In the genomic region with DNA sequence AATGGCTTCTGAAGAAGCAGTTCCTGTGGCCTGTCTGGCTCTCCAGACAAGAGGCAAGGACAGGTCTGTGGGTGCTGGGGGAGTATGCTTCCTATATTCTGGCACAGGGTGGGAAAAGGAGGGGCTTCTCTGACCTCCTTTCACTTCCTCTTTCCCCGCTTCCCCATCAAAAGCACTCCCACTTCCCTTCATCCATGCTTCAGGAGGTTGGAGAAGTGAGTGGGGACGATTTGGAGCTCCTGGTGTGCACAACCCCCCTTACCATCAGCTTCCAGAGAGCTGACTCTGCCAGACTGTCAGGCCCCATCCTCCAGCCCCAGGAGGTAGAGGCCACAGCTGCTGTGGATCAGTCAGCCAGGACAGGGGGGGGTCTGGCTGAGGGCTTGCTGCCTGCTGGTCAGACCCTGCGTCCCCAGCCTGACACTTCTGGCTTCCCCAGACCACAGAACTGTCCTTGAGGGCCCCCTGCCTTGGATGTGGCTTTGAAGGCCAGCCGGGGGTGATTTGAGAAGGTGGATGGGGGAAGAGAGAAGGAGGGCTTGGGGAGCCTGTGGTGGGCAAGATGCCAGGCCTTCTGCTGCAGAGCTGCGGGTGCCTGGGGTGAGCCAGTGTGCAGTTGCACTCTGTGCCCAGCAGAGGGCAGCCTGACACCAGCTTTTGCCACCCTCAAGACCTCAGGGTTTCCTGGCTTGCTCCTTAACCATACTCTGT, we compare ENCODE assay signal across 8 cellular contexts. TPM values are rescaled to one million over a fixed set of nuclear protein-coding genes. Genes with fewer than 3 reads are reported as not detected.
A peak's percentile ranks its signal among the peaks of the same experiment; 100 is the strongest.
DNase-seq lines count a peak whose midpoint lies in the region; ATAC-seq lines count a peak whose summit lies in the region.

No MANE protein-coding gene starts in this region.

- peaks cover 42% of the 10 kb centered on the region for H3K4me1 ChIP-seq in mesodermal cell (ENCODE audit: control insufficient read depth, insufficient read depth, low read length, poor library complexity, severe bottlenecking)

- WGBS in mesodermal cell (ENCODE audit: insufficient coverage in 2 of 2), 2 experiments = 5 to 21% methylated on average over 2 to 3 of the region's 5 CpGs

- H3K4me1 Mint-ChIP-seq in activated CD8-positive, alpha-beta memory T cell treated with anti-CD3 and anti-CD28 coated beads, Interleukin-2, amount 10 ng/mL, durations not matched to agents 7 days and 5 days = peaks cover 6% of the 10 kb centered on the region
- peaks cover 3 to 4% of the 10 kb centered on the region in 2 donors for H3K4me1 Mint-ChIP-seq in effector memory CD8-positive, alpha-beta T cell (ENCODE audit: low read depth in 2 of 2)

- no peak overlapping the region for H3K4me3 Mint-ChIP-seq in activated CD8-positive, alpha-beta memory T cell treated with anti-CD3 and anti-CD28 coated beads, Interleukin-2, amount 10 ng/mL, durations not matched to agents 7 days and 5 days
- H3K4me3 Mint-ChIP-seq in effector memory CD8-positive, alpha-beta T cell = no peak overlapping the region

- no peaks in the 10 kb centered on the region for H3K27me3 Mint-ChIP-seq in activated CD8-positive, alpha-beta memory T cell treated with anti-CD3 and anti-CD28 coated beads, Interleukin-2, amount 10 ng/mL, durations not matched to agents 7 days and 5 days
- no peaks in the 10 kb centered on the region for H3K27me3 Mint-ChIP-seq in effector memory CD8-positive, alpha-beta T cell

- peak overlapping the region; percentile 91 for H3K27ac ChIP-seq in mesodermal cell (ENCODE audit: low read depth, low read length, severe bottlenecking)

- no peak overlapping the region for H3K27ac Mint-ChIP-seq in activated CD8-positive, alpha-beta memory T cell treated with anti-CD3 and anti-CD28 coated beads, Interleukin-2, amount 10 ng/mL, durations not matched to agents 7 days and 5 days
- no peak overlapping the region for H3K27ac Mint-ChIP-seq in effector memory CD8-positive, alpha-beta T cell

- no peaks in the 10 kb centered on the region for H3K9me3 Mint-ChIP-seq in activated CD8-positive, alpha-beta memory T cell treated with anti-CD3 and anti-CD28 coated beads, Interleukin-2, amount 10 ng/mL, durations not matched to agents 7 days and 5 days (ENCODE audit: low read depth)
- no peaks in the 10 kb centered on the region for H3K9me3 Mint-ChIP-seq in effector memory CD8-positive, alpha-beta T cell

- ATAC-seq in activated CD8-positive, alpha-beta memory T cell treated with anti-CD3 and anti-CD28 coated beads, Interleukin-2, amount 10 ng/mL, durations not matched to agents 7 days and 5 days = peak; percentile 87
- peak; percentile 96 for ATAC-seq in effector memory CD8-positive, alpha-beta T cell (replicated peaks)
- ATAC-seq in HG02884 (IDR thresholded peaks at IDR 0.05; ENCODE audit: unreplicated experiment) = no peak

- peaks cover 26% of the 10 kb centered on the region for H3K36me3 ChIP-seq in mesodermal cell (ENCODE audit: control insufficient read depth, insufficient read depth, low read length)

- no peaks in the 10 kb centered on the region for H3K9me3 ChIP-seq in mesodermal cell (ENCODE audit: control insufficient read depth, low read length)

- peaks cover 2% of the 10 kb centered on the region for H3K36me3 Mint-ChIP-seq in activated CD8-positive, alpha-beta memory T cell treated with anti-CD3 and anti-CD28 coated beads, Interleukin-2, amount 10 ng/mL, durations not matched to agents 7 days and 5 days
- peaks cover 40% of the 10 kb centered on the region for H3K36me3 Mint-ChIP-seq in effector memory CD8-positive, alpha-beta T cell (ENCODE audit: insufficient read depth)

- DNase-seq in DMS114 treated with DMSO at 0.1 percent for 48 hours (lab: John Stamatoyannopoulos, UW; ENCODE audit: unreplicated experiment) (peak; percentile 45), HS-5 (ENCODE audit: low read depth) (peak; percentile 73), NOMO-1 treated with DMSO at 0.1 percent for 48 hours (lab: John Stamatoyannopoulos, UW; ENCODE audit: unreplicated experiment) (peak; percentile 67)
- peak; percentile 76 for DNase-seq in activated CD8-positive, alpha-beta memory T cell treated with anti-CD3 and anti-CD28 coated beads, Interleukin-2, amount 10 ng/mL, durations not matched to agents 7 days and 5 days
- peak; percentile 70 to 78 (median 77) for DNase-seq in effector memory CD8-positive, alpha-beta T cell
- peak; percentile 55 for DNase-seq in stimulated activated CD8-positive, alpha-beta memory T cell treated with anti-CD3 and anti-CD28 coated beads, Interleukin-12 subunit alpha, Interleukin-12 subunit beta, amount 100 ng/mL, for 4 hours (ENCODE audit: low read depth)

- H3K4me3 ChIP-seq in mesodermal cell (ENCODE audit: extremely low read depth, insufficient read depth, low read length, poor library complexity, severe bottlenecking) = no peak overlapping the region

- CTCF ChIA-PET in activated CD8-positive, alpha-beta memory T cell treated with anti-CD3 and anti-CD28 coated beads, Interleukin-2, amount 10 ng/mL, durations not matched to agents 7 days and 5 days (lab: Charles Lee) = interaction anchor here (0.5 to 14.5 kb wide), 48 partner anchors 8 to 505 kb away, joined by 3 to 331 read pairs (median 5); a partner anchor contains a TSS

RNA-seq across cellular contexts. Expression of a gene that starts 21.5 kb away (rescaled TPM):
- total RNA-seq in activated CD8-positive, alpha-beta memory T cell treated with anti-CD3 and anti-CD28 coated beads, Interleukin-2, amount 10 ng/mL, durations not matched to agents 7 days and 5 days = 10 to 100 TPM; 31.0 to 44.2 TPM
- polyA plus RNA-seq in mesodermal cell (2013, experiment 1 of 2) = 22.3 TPM
- 17.3 TPM for polyA plus RNA-seq in mesodermal cell (2013, experiment 2 of 2)

RNA-seq across cellular contexts. Expression of a gene that starts 41.3 kb away (rescaled TPM):
- 10 to 100 TPM; 60.7 to 85.3 TPM for total RNA-seq in activated CD8-positive, alpha-beta memory T cell treated with anti-CD3 and anti-CD28 coated beads, Interleukin-2, amount 10 ng/mL, durations not matched to agents 7 days and 5 days
- polyA plus RNA-seq in mesodermal cell (2013, experiment 1 of 2) = 4.2 TPM
- 5.4 TPM for polyA plus RNA-seq in mesodermal cell (2013, experiment 2 of 2)
